ENCODE assay signal across 1 cellular context in the genomic region with DNA sequence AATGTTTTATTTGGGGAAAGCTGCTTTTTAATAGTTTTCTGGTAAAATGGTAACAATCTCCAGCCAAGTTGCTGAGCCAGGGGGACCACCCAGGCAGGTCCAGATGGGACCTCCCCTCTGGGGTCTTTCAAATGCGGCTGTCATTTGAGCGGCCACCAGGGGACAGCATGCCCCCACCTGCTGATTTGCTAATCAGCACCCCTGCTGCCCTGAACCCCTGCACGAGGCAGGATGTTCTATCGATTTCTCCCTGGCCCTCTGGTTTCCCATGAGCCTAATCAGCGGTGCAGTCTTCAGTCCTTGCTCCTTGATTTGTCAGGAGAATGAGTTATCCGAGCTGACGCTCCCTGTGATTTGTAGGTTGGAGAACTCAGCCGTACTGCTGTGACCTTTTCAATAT.
TF ChIP-seq lines count a peak whose summit lies in the region.

No MANE protein-coding gene starts in this region.

TF ChIP-seq in HEK293, 187 proteins besides CTCF, POLR2A, EP300 and RAD21 (continued from another document):
- TF ChIP-seq, protein P1, sequence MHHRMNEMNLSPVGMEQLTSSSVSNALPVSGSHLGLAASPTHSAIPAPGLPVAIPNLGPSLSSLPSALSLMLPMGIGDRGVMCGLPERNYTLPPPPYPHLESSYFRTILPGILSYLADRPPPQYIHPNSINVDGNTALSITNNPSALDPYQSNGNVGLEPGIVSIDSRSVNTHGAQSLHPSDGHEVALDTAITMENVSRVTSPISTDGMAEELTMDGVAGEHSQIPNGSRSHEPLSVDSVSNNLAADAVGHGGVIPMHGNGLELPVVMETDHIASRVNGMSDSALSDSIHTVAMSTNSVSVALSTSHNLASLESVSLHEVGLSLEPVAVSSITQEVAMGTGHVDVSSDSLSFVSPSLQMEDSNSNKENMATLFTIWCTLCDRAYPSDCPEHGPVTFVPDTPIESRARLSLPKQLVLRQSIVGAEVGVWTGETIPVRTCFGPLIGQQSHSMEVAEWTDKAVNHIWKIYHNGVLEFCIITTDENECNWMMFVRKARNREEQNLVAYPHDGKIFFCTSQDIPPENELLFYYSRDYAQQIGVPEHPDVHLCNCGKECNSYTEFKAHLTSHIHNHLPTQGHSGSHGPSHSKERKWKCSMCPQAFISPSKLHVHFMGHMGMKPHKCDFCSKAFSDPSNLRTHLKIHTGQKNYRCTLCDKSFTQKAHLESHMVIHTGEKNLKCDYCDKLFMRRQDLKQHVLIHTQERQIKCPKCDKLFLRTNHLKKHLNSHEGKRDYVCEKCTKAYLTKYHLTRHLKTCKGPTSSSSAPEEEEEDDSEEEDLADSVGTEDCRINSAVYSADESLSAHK (tag by site-specific recombination; IDR thresholded peaks at IDR 0.05) = 0 out of 2 replicates have a peak, but pooled peaks have one; percentile 2
- TF ChIP-seq ZIC2 (tag by site-specific recombination; IDR thresholded peaks at IDR 0.05) (peak; percentile 95), KLF1 (tag by site-specific recombination; IDR thresholded peaks at IDR 0.05) (no peak), GLIS2 (tag by site-specific recombination; IDR thresholded peaks at IDR 0.05) (peak; percentile 52), ZNF335 (tag by site-specific recombination; conservative IDR thresholded peaks at IDR 0.05) (no peak), ZBTB17 (tag by site-specific recombination; IDR thresholded peaks at IDR 0.05) (peak; percentile 46; the same call in 1 of the 2 replicates), GLIS1 (tag by site-specific recombination; IDR thresholded peaks at IDR 0.05) (peak; percentile 89)
- TF ChIP-seq, protein P2, sequence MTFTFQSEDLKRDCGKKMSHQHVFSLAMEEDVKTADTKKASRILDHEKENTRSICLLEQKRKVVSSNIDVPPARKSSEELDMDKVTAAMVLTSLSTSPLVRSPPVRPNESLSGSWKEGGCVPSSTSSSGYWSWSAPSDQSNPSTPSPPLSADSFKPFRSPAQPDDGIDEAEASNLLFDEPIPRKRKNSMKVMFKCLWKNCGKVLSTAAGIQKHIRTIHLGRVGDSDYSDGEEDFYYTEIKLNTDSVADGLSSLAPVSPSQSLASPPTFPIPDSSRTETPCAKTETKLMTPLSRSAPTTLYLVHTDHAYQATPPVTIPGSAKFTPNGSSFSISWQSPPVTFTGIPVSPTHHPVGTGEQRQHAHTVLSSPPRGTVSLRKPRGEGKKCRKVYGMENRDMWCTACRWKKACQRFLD (tag by site-specific recombination; IDR thresholded peaks at IDR 0.05) = no peak
TF ChIP-seq in HEK293: peak in this region for 5.
